8 cellular contexts compared by ENCODE assay signal in the genomic region with DNA sequence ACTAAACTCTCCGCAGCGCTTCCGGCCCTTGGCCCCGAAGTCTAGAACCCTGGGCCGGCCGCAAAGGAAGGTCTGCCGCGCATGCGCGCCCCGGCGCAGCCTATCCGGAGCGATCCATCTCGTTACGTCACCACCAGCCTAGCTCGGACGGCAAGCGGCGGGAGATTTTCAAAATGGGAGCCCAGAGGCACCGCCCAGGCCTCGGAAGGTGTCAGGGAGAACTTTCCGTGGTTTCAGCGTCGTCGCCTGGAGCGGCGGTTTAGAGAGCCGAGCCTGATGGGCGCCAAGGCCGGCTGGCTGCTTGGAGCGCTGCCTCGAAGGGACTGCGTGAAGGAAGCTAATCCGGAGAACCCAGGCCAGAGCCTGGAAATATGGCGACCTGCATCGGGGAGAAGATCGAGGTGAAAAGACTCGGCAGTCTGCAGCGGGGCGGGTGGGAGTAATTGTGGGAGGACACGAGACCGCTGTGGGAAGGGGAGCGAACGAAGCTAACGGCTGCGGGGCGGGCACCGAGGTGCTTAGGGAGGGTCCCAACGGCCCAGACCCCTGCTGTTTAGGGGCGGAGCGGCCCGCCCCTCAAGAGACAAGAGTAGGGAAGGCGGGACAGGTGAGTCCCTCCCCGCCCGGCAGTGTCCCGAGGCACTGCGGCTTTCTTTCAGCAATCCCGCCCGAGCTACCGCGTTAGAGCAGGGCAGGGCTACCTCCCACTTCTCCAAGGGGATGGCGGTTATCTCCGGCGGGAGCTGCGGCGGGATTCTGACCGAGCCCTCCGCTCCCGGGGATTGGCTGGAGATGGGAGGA. TPM values are rescaled to one million over a fixed set of nuclear protein-coding genes. Genes with fewer than 3 reads are reported as not detected.
A peak's percentile ranks its signal among the peaks of the same experiment; 100 is the strongest.
DNase-seq lines count a peak whose midpoint lies in the region; ATAC-seq and TF ChIP-seq lines count a peak whose summit lies in the region.

TSS of gene PLK4 (plus strand) at position 130 of the 801 bp plus-strand sequence. CDS start at position 372, 242 bp downstream.

- peak; percentile 79 for DNase-seq in NCI-H2171 (lab: John Stamatoyannopoulos, UW)
- peak; percentile 98 for DNase-seq in UCSD-AML1 (lab: John Stamatoyannopoulos, UW; ENCODE audit: unreplicated experiment)
- DNase-seq in brain microvascular endothelial cell: peak; percentile 95
- peak; percentile 97 for DNase-seq in iPS DF 6.9 (ENCODE audit: low read depth, low spot score)
- peak; percentile 97 for DNase-seq in sigmoid colon

- intact Hi-C loops in sigmoid colon (cut with DNase I): loop anchor here (5.0 to 10.0 kb wide), 2 partner anchors 99 to 184 kb away; partner anchors contain the start of genes HSPA4L and LARP1B

- ATAC-seq in GM18868 (IDR thresholded peaks at IDR 0.05; ENCODE audit: unreplicated experiment) (peak; percentile 90), HG03103 (IDR thresholded peaks at IDR 0.05; ENCODE audit: low read depth, unreplicated experiment) (peak; percentile 91)

- TF ChIP-seq CTCF in brain microvascular endothelial cell (IDR thresholded peaks at IDR 0.05; ENCODE audit: low read depth, low read length, missing control alignments) (no peak), sigmoid colon (IDR thresholded peaks at IDR 0.05) (no peak)

- peak within 1 kb of the TSS; percentile 98 for H2AFZ ChIP-seq in ACC112 (ENCODE audit: low read length, unreplicated experiment)

- H3K4me3 ChIP-seq in ACC112 (ENCODE audit: low read depth, low read length): peak within 1 kb of the TSS; percentile 94
- peak within 1 kb of the TSS; percentile 95 for H3K4me3 ChIP-seq in brain microvascular endothelial cell (ENCODE audit: low read depth, low read length)
- H3K4me3 ChIP-seq in iPS DF 6.9 (ENCODE audit: low read length): peak within 1 kb of the TSS; percentile 87
- peak within 1 kb of the TSS; percentile 49 to 81 (median 77) for H3K4me3 ChIP-seq in sigmoid colon

- no peak for TF ChIP-seq EP300 in sigmoid colon (IDR thresholded peaks at IDR 0.05)

- H3K79me2 ChIP-seq in ACC112 (ENCODE audit: control insufficient read depth, insufficient read depth, low read length, unreplicated experiment): peaks cover 43% of the 10 kb centered on the region

- H3K36me3 ChIP-seq in ACC112 (ENCODE audit: insufficient read depth, low read length) (peaks cover 13% of the 10 kb centered on the region), brain microvascular endothelial cell (replicated peaks) (no peaks in the 10 kb centered on the region), iPS DF 6.9 (ENCODE audit: control insufficient read depth, insufficient read depth, low read length) (peaks cover 3% of the 10 kb centered on the region; the same call in 1 of the 2 replicates), sigmoid colon (no peaks in the 10 kb centered on the region)

- TF ChIP-seq POLR2A in sigmoid colon (IDR thresholded peaks at IDR 0.05): no peak

- H3K4me1 ChIP-seq in ACC112 (ENCODE audit: control insufficient read depth, insufficient read depth, low read length, unreplicated experiment) (peaks cover 14% of the 10 kb centered on the region), iPS DF 6.9 (ENCODE audit: control insufficient read depth, insufficient read depth, low read length) (no peaks in the 10 kb centered on the region), sigmoid colon (peaks cover 0 to 9% (median 8%) of the 10 kb centered on the region in 4 donors)

- H3K27ac ChIP-seq in ACC112 (ENCODE audit: low read depth, low read length): peak within 1 kb of the TSS; percentile 75
- peak within 1 kb of the TSS; percentile 46 for H3K27ac ChIP-seq in brain microvascular endothelial cell
- no peak within 1 kb of the TSS for H3K27ac ChIP-seq in iPS DF 6.9 (ENCODE audit: low read length)
- H3K27ac ChIP-seq in sigmoid colon: peak within 1 kb of the TSS; percentile 74 to 85 (median 79)

- in situ Hi-C loops in brain microvascular endothelial cell (cut with HindIII; ENCODE audit: low pct_ligation_motif_present, low sequenced_read_pairs): no loop called here

- WGBS in iPS DF 6.9 (ENCODE audit: insufficient coverage, insufficient read length): no CpG with 5 or more reads among the region's 70 CpGs
- 0% methylated on average over 70 of the region's 70 CpGs for WGBS in sigmoid colon, 2 donors

- H3K27me3 ChIP-seq in ACC112 (ENCODE audit: insufficient read depth, low read length) (no peaks in the 10 kb centered on the region), brain microvascular endothelial cell (replicated peaks) (no peaks in the 10 kb centered on the region), iPS DF 6.9 (ENCODE audit: control insufficient read depth, insufficient read depth, low read length) (no peaks in the 10 kb centered on the region), sigmoid colon (no peaks in the 10 kb centered on the region)

- no peaks in the 10 kb centered on the region for H3K9me3 ChIP-seq in iPS DF 6.9 (ENCODE audit: control insufficient read depth, insufficient read depth, low read length)
- no peaks in the 10 kb centered on the region for H3K9me3 ChIP-seq in sigmoid colon

RNA-seq across cellular contexts. Expression of gene PLK4, which starts in this region (rescaled TPM):
- total RNA-seq in sigmoid colon: 1 to 10 TPM in 1 of 4 donors, under 1 TPM in 2, not detected in 1; 0.16 to 1.7 (median 0.27) TPM
- 1 to 10 TPM; 4.2 to 7.5 (median 5.5) TPM for polyA plus RNA-seq in sigmoid colon
